1 cellular context compared by ENCODE assay signal in genomic region chr14:105059917-105060565, GRCh38.
TF ChIP-seq lines count a peak whose summit lies in the region.

No MANE protein-coding gene starts in this region.

TF ChIP-seq in WTC11, 78 proteins besides CTCF, POLR2A, EP300 and RAD21 (continued from another document):
- TF ChIP-seq, protein P1, sequence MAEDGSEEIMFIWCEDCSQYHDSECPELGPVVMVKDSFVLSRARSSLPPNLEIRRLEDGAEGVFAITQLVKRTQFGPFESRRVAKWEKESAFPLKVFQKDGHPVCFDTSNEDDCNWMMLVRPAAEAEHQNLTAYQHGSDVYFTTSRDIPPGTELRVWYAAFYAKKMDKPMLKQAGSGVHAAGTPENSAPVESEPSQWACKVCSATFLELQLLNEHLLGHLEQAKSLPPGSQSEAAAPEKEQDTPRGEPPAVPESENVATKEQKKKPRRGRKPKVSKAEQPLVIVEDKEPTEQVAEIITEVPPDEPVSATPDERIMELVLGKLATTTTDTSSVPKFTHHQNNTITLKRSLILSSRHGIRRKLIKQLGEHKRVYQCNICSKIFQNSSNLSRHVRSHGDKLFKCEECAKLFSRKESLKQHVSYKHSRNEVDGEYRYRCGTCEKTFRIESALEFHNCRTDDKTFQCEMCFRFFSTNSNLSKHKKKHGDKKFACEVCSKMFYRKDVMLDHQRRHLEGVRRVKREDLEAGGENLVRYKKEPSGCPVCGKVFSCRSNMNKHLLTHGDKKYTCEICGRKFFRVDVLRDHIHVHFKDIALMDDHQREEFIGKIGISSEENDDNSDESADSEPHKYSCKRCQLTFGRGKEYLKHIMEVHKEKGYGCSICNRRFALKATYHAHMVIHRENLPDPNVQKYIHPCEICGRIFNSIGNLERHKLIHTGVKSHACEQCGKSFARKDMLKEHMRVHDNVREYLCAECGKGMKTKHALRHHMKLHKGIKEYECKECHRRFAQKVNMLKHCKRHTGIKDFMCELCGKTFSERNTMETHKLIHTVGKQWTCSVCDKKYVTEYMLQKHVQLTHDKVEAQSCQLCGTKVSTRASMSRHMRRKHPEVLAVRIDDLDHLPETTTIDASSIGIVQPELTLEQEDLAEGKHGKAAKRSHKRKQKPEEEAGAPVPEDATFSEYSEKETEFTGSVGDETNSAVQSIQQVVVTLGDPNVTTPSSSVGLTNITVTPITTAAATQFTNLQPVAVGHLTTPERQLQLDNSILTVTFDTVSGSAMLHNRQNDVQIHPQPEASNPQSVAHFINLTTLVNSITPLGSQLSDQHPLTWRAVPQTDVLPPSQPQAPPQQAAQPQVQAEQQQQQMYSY (CRISPR knock-in tag; IDR thresholded peaks at IDR 0.05): no peak
- TF ChIP-seq SOX15 (CRISPR knock-in tag; IDR thresholded peaks at IDR 0.05) (no peak), NR3C1 (CRISPR knock-in tag; conservative IDR thresholded peaks at IDR 0.05; ENCODE audit: low read depth) (no peak)
